In the genomic region with DNA sequence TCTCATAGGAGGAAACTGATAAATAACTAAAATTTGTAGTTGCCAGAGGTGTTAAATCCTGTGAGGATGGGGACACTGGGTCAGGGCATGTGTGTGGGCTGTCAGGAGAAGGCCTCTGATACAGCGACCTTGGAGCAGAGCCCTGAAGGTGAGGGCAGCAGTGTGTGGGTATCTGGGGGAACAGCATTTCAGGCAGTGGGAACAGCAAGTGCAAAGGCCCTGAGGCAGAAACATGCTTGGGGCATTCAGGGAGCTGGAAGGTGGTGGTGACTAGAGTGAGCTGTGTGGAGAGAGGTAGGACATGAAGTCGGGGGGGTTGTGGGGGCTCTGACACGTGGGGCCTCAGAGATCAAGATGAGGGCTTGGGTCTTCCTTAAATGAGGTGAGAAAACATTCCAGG, we compare ENCODE assay signal across 14 cellular contexts. TPM values are rescaled to one million over a fixed set of nuclear protein-coding genes. Genes with fewer than 3 reads are reported as not detected.
DNase-seq lines count a peak whose midpoint lies in the region; ATAC-seq and TF ChIP-seq lines count a peak whose summit lies in the region.
"Had no signal": no experiment of that assay in that cellular context is flagged by ENCODE, and none has a peak within 500 bp of the region (broad histone marks: within the 10 kb centered on the region; RNA-seq: fewer than 3 reads in every experiment).

No MANE protein-coding gene starts in this region.

- no peaks in the 10 kb centered on the region for H3K9me3 ChIP-seq in right cardiac atrium (ENCODE audit: control insufficient read depth, low read length)
- no peaks in the 10 kb centered on the region for H3K9me3 ChIP-seq in psoas muscle

- POLR2A ChIA-PET in WTC11 (lab: Charles Lee): no interaction called here
- POLR2A ChIA-PET in GM10248 (lab: Yijun Ruan, JAX): no interaction called here

- H3K4me1 ChIP-seq in ACC112 (ENCODE audit: control insufficient read depth, insufficient read depth, low read length, unreplicated experiment) (peaks cover 21% of the 10 kb centered on the region), right cardiac atrium (ENCODE audit: control insufficient read depth, insufficient read depth, low read length) (peaks cover 26% of the 10 kb centered on the region), psoas muscle (peaks cover 48% of the 10 kb centered on the region)

- CTCF ChIA-PET in WTC11 (lab: Charles Lee) (interaction anchor here (1.0 to 3.3 kb wide), 3 partner anchors 30 to 62 kb away, joined by 4 to 14 read pairs (median 12); no protein-coding TSS in a partner anchor), GM10248 (lab: Yijun Ruan, JAX) (no interaction called here)

- 81% methylated on average over 3 of the region's 3 CpGs for WGBS in right cardiac atrium
- 82 to 89% (median 87%) methylated on average over 3 of the region's 3 CpGs for WGBS in psoas muscle, 3 donors

- peaks cover 21% of the 10 kb centered on the region for H3K79me2 ChIP-seq in ACC112 (ENCODE audit: control insufficient read depth, insufficient read depth, low read length, unreplicated experiment)

- no peaks in the 10 kb centered on the region for H3K27me3 ChIP-seq in ACC112 (ENCODE audit: insufficient read depth, low read length)
- no peaks in the 10 kb centered on the region for H3K27me3 ChIP-seq in right cardiac atrium (ENCODE audit: control insufficient read depth, insufficient read depth)
- no peaks in the 10 kb centered on the region for H3K27me3 ChIP-seq in psoas muscle (ENCODE audit: insufficient read depth in 3 of 3, low read length in 2 of 3)

- TF ChIP-seq CTCF in WTC11 (IDR thresholded peaks at IDR 0.05) (no peak), psoas muscle (IDR thresholded peaks at IDR 0.05) (no peak), GM10248 (IDR thresholded peaks at IDR 0.05; ENCODE audit: control extremely low read depth, extremely low read depth, low read depth, missing control alignments) (no peak)

- no peak for ATAC-seq in WTC11
- no peak for ATAC-seq in right cardiac atrium
- no peak for ATAC-seq in psoas muscle
- no peak for ATAC-seq in activated T-cell treated with anti-CD3 and anti-CD28 coated beads, Interleukin-2, amount 50 U/mL, for 4 hours
- ATAC-seq: naive thymus-derived CD8-positive, alpha-beta T cell; stimulated activated naive CD8-positive, alpha-beta T cell treated with anti-CD3 and anti-CD28 coated beads, Interleukin-15, Interleukin-2, amounts not matched to agents 100 U/mL and 50 U/mL, for 24 hours had no signal

- H3K4me3 Mint-ChIP-seq in WTC11: no peak overlapping the region
- no peak overlapping the region for H3K4me3 Mint-ChIP-seq in activated T-cell treated with anti-CD3 and anti-CD28 coated beads, Interleukin-2, amount 50 U/mL, for 4 hours
- H3K4me3 Mint-ChIP-seq: activated naive CD8-positive, alpha-beta T cell treated with anti-CD3 and anti-CD28 coated beads, Interleukin-2, amount 10 ng/mL, durations not matched to agents 7 days and 5 days; naive thymus-derived CD8-positive, alpha-beta T cell had no signal

- H3K4me3 ChIP-seq in ACC112 (ENCODE audit: low read depth, low read length) (no peak overlapping the region), right cardiac atrium (ENCODE audit: low read length) (no peak overlapping the region), psoas muscle (no peak overlapping the region)

- H3K9me3 Mint-ChIP-seq in WTC11: no peaks in the 10 kb centered on the region
- H3K9me3 Mint-ChIP-seq in activated T-cell treated with anti-CD3 and anti-CD28 coated beads, Interleukin-2, amount 50 U/mL, for 4 hours: no peaks in the 10 kb centered on the region
- H3K9me3 Mint-ChIP-seq: activated naive CD8-positive, alpha-beta T cell treated with anti-CD3 and anti-CD28 coated beads, Interleukin-2, amount 10 ng/mL, durations not matched to agents 7 days and 5 days; naive thymus-derived CD8-positive, alpha-beta T cell had no signal

- H3K36me3 Mint-ChIP-seq in WTC11: no peaks in the 10 kb centered on the region
- no peaks in the 10 kb centered on the region for H3K36me3 Mint-ChIP-seq in activated T-cell treated with anti-CD3 and anti-CD28 coated beads, Interleukin-2, amount 50 U/mL, for 4 hours (ENCODE audit: insufficient read depth)
- H3K36me3 Mint-ChIP-seq: activated naive CD8-positive, alpha-beta T cell treated with anti-CD3 and anti-CD28 coated beads, Interleukin-2, amount 10 ng/mL, durations not matched to agents 7 days and 5 days; naive thymus-derived CD8-positive, alpha-beta T cell had no signal

- no peaks in the 10 kb centered on the region for H3K27me3 Mint-ChIP-seq in WTC11 (ENCODE audit: low read depth)
- H3K27me3 Mint-ChIP-seq in activated T-cell treated with anti-CD3 and anti-CD28 coated beads, Interleukin-2, amount 50 U/mL, for 4 hours (ENCODE audit: low read depth): peaks cover 8% of the 10 kb centered on the region

- intact Hi-C loops in right cardiac atrium (cut with DNase I): no loop called here
- intact Hi-C loops in psoas muscle (cut with DNase I): no loop called here

- H3K27ac ChIP-seq in ACC112 (ENCODE audit: low read depth, low read length) (peak overlapping the region; percentile 93), right cardiac atrium (ENCODE audit: low read length) (peak overlapping the region; percentile 97), psoas muscle (peak overlapping the region; percentile 71)

- peak overlapping the region; percentile 89 for H3K27ac Mint-ChIP-seq in WTC11
- H3K27ac Mint-ChIP-seq: activated naive CD8-positive, alpha-beta T cell treated with anti-CD3 and anti-CD28 coated beads, Interleukin-2, amount 10 ng/mL, durations not matched to agents 7 days and 5 days had no signal

- no peak for DNase-seq in WTC11 (ENCODE audit: low spot score)
- DNase-seq in right cardiac atrium: no peak
- DNase-seq in psoas muscle: no peak
- DNase-seq in OCI-M2 (lab: John Stamatoyannopoulos, UW; ENCODE audit: unreplicated experiment): no peak
- no peak for DNase-seq in activated T-cell treated with anti-CD3 and anti-CD28 coated beads, Interleukin-2, amount 50 U/mL, for 4 hours
- DNase-seq in GM10248 (ENCODE audit: extremely low spot score): no peak
- no peak for DNase-seq in T-helper 2 cell
- DNase-seq: activated CD8-positive, alpha-beta memory T cell treated with anti-CD3 and anti-CD28 coated beads for 24 hours; activated naive CD8-positive, alpha-beta T cell treated with anti-CD3 and anti-CD28 coated beads, Interleukin-2, amount 10 ng/mL, durations not matched to agents 7 days and 5 days; naive thymus-derived CD8-positive, alpha-beta T cell; NCI-H146; stimulated activated naive CD8-positive, alpha-beta T cell treated with anti-CD3 and anti-CD28 coated beads, Interleukin-15, Interleukin-2, amounts not matched to agents 100 U/mL and 50 U/mL, for 24 hours; T-helper 9 cell had no signal

- no peaks in the 10 kb centered on the region for H3K36me3 ChIP-seq in ACC112 (ENCODE audit: insufficient read depth, low read length)
- no peaks in the 10 kb centered on the region for H3K36me3 ChIP-seq in psoas muscle (ENCODE audit: insufficient read depth in 1 of 2, low read depth in 1 of 2)

- peaks cover 88% of the 10 kb centered on the region for H3K4me1 Mint-ChIP-seq in WTC11
- no peaks in the 10 kb centered on the region for H3K4me1 Mint-ChIP-seq in activated T-cell treated with anti-CD3 and anti-CD28 coated beads, Interleukin-2, amount 50 U/mL, for 4 hours (ENCODE audit: low read depth)
- H3K4me1 Mint-ChIP-seq: activated naive CD8-positive, alpha-beta T cell treated with anti-CD3 and anti-CD28 coated beads, Interleukin-2, amount 10 ng/mL, durations not matched to agents 7 days and 5 days had no signal

- H2AFZ ChIP-seq in ACC112 (ENCODE audit: low read length, unreplicated experiment): no peak overlapping the region

TF ChIP-seq in WTC11, 78 proteins besides CTCF, POLR2A, EP300 and RAD21 (continues in another document):
- TF ChIP-seq, protein P1, sequence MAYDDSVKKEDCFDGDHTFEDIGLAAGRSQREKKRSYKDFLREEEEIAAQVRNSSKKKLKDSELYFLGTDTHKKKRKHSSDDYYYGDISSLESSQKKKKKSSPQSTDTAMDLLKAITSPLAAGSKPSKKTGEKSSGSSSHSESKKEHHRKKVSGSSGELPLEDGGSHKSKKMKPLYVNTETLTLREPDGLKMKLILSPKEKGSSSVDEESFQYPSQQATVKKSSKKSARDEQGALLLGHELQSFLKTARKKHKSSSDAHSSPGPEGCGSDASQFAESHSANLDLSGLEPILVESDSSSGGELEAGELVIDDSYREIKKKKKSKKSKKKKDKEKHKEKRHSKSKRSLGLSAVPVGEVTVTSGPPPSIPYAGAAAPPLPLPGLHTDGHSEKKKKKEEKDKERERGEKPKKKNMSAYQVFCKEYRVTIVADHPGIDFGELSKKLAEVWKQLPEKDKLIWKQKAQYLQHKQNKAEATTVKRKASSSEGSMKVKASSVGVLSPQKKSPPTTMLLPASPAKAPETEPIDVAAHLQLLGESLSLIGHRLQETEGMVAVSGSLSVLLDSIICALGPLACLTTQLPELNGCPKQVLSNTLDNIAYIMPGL (CRISPR knock-in tag; IDR thresholded peaks at IDR 0.05): no peak
- TF ChIP-seq, protein P2, sequence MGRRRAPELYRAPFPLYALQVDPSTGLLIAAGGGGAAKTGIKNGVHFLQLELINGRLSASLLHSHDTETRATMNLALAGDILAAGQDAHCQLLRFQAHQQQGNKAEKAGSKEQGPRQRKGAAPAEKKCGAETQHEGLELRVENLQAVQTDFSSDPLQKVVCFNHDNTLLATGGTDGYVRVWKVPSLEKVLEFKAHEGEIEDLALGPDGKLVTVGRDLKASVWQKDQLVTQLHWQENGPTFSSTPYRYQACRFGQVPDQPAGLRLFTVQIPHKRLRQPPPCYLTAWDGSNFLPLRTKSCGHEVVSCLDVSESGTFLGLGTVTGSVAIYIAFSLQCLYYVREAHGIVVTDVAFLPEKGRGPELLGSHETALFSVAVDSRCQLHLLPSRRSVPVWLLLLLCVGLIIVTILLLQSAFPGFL (CRISPR knock-in tag; IDR thresholded peaks at IDR 0.05; ENCODE audit: borderline replicate concordance): no peak
- TF ChIP-seq SOX15 (CRISPR knock-in tag; IDR thresholded peaks at IDR 0.05): no peak
- TF ChIP-seq, protein P3, sequence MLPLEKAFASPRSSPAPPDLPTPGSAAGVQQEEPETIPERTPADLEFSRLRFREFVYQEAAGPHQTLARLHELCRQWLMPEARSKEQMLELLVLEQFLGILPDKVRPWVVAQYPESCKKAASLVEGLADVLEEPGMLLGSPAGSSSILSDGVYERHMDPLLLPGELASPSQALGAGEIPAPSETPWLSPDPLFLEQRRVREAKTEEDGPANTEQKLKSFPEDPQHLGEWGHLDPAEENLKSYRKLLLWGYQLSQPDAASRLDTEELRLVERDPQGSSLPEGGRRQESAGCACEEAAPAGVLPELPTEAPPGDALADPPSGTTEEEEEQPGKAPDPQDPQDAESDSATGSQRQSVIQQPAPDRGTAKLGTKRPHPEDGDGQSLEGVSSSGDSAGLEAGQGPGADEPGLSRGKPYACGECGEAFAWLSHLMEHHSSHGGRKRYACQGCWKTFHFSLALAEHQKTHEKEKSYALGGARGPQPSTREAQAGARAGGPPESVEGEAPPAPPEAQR (CRISPR knock-in tag; IDR thresholded peaks at IDR 0.05): no peak
- no peak for TF ChIP-seq JAZF1 (CRISPR knock-in tag; IDR thresholded peaks at IDR 0.05)

RNA-seq across cellular contexts. Expression of a gene that starts 30.7 kb away (rescaled TPM):
- total RNA-seq in WTC11 (2021): 32.4 to 34.6 TPM (median 34.4 TPM) in 3 replicates
- total RNA-seq in right cardiac atrium: 10 to 100 TPM; 42.6 to 56.4 (median 55.1) TPM
- polyA plus RNA-seq in right cardiac atrium: 47.9 TPM
- total RNA-seq in psoas muscle: 100 to 1,000 TPM in 1 of 4 donors, 10 to 100 TPM in 3; 25.6 to 108 (median 43.3) TPM
- 10 to 100 TPM; 18.8 to 52.5 (median 36.1) TPM for polyA plus RNA-seq in psoas muscle
- total RNA-seq in activated T-cell treated with anti-CD3 and anti-CD28 coated beads, Interleukin-2, amount 50 U/mL, for 4 hours: under 1 TPM in 2 of 3 donors, not detected in 1; 0.08 to 0.24 TPM
- polyA plus RNA-seq: naive thymus-derived CD8-positive, alpha-beta T cell had no signal

Comparison
In these comparisons a context has a peak if more than half of its experiments do, and no peak if none do; other contexts are left out.
1. RNA of a gene that starts 30.7 kb away (total RNA-seq): 42.6 to 56.4 TPM in right cardiac atrium, 25.6 to 108 TPM in psoas muscle and 32.4 to 34.6 TPM in WTC11; 0.08 to 0.24 TPM in activated T-cell treated with anti-CD3 and anti-CD28 coated beads, Interleukin-2, amount 50 U/mL, for 4 hours; every median in the first group is over 10 times any median in the second.
2. Peak in every context shown above with its lines, with median percentiles within 50 percentile points of each other: H3K27ac ChIP-seq.